Comparison of ENCODE assay signal across 8 cellular contexts in genomic region chr3:14203521-14204079, GRCh38. TPM values are rescaled to one million over a fixed set of nuclear protein-coding genes. Genes with fewer than 3 reads are reported as not detected.
DNase-seq lines count a peak whose midpoint lies in the region; ATAC-seq and TF ChIP-seq lines count a peak whose summit lies in the region.

No MANE protein-coding gene starts in this region.

- intact Hi-C loops in activated naive CD4-positive, alpha-beta T cell treated with anti-CD3 and anti-CD28 coated beads for 36 hours (cut with micrococcal nuclease): loop anchor here (1.0 to 5.0 kb wide), 5 partner anchors 57 to 345 kb away; partner anchors contain the start of gene SLC6A6

- CTCF ChIA-PET in activated naive CD4-positive, alpha-beta T cell treated with anti-CD3 and anti-CD28 coated beads for 36 hours (lab: Charles Lee): interaction anchor here (0.6 to 4.9 kb wide), 44 partner anchors 9 to 420 kb away, joined by 3 to 27 read pairs (median 3); partner anchors contain the start of genes LSM3 and XPC

- H3K27me3 ChIP-seq in Peyer's patch: no peaks in the 10 kb centered on the region
- H3K27me3 ChIP-seq in parathyroid adenoma (ENCODE audit: control insufficient read depth, insufficient read depth, low read length): no peaks in the 10 kb centered on the region

- H3K9me3 Mint-ChIP-seq in activated naive CD4-positive, alpha-beta T cell treated with anti-CD3 and anti-CD28 coated beads for 36 hours: no peaks in the 10 kb centered on the region

- H3K4me2 ChIP-seq in parathyroid adenoma (ENCODE audit: low read length): no peak overlapping the region

- H3K9me3 ChIP-seq in Peyer's patch: no peaks in the 10 kb centered on the region
- H3K9me3 ChIP-seq in parathyroid adenoma (ENCODE audit: control insufficient read depth, low read length): no peaks in the 10 kb centered on the region

- no peak overlapping the region for H3K9ac ChIP-seq in parathyroid adenoma

- DNase-seq in NCI-H2081 (lab: John Stamatoyannopoulos, UW) (peak; percentile 31 to 40), NCI-H2081 treated with DMSO at 0.1 percent for 48 hours (lab: John Stamatoyannopoulos, UW) (no peak), HuH-7.5 (ENCODE audit: low spot score) (peak; percentile 68), Peyer's patch (peak in 1 of 3 donors; percentile 82), glomerular visceral epithelial cell (ENCODE audit: extremely low spot score) (peak; percentile 79)
- DNase-seq in activated naive CD4-positive, alpha-beta T cell treated with anti-CD3 and anti-CD28 coated beads for 36 hours: peak; percentile 64

- peaks cover 2% of the 10 kb centered on the region for H3K36me3 Mint-ChIP-seq in activated naive CD4-positive, alpha-beta T cell treated with anti-CD3 and anti-CD28 coated beads for 36 hours (ENCODE audit: low read depth)

- no peaks in the 10 kb centered on the region for H3K79me2 ChIP-seq in parathyroid adenoma

- peak; percentile 64 to 96 (median 88) for TF ChIP-seq CTCF in Peyer's patch (IDR thresholded peaks at IDR 0.05)
- TF ChIP-seq CTCF in parathyroid adenoma (IDR thresholded peaks at IDR 0.05): peak; percentile 84

- H3K4me1 ChIP-seq in Peyer's patch (peaks cover 0 to 49% (median 5%) of the 10 kb centered on the region in 4 donors), parathyroid adenoma (peaks cover 6% of the 10 kb centered on the region)

- H3K27ac Mint-ChIP-seq in activated naive CD4-positive, alpha-beta T cell treated with anti-CD3 and anti-CD28 coated beads for 36 hours: no peak overlapping the region

- no peak overlapping the region for H2AFZ ChIP-seq in parathyroid adenoma

- ATAC-seq in HG02759 (IDR thresholded peaks at IDR 0.05; ENCODE audit: unreplicated experiment): no peak

- no peak for TF ChIP-seq POLR2A in Peyer's patch (IDR thresholded peaks at IDR 0.05)

- no peaks in the 10 kb centered on the region for H3K27me3 Mint-ChIP-seq in activated naive CD4-positive, alpha-beta T cell treated with anti-CD3 and anti-CD28 coated beads for 36 hours (ENCODE audit: low read depth)

- H3K36me3 ChIP-seq in Peyer's patch (peaks cover 0 to 10% (median 0%) of the 10 kb centered on the region in 3 donors), parathyroid adenoma (ENCODE audit: control insufficient read depth, insufficient read depth, low read length) (no peaks in the 10 kb centered on the region)

- peaks cover 2% of the 10 kb centered on the region for H3K4me1 Mint-ChIP-seq in activated naive CD4-positive, alpha-beta T cell treated with anti-CD3 and anti-CD28 coated beads for 36 hours (ENCODE audit: low read depth)

- no peak overlapping the region for H3K4me3 Mint-ChIP-seq in activated naive CD4-positive, alpha-beta T cell treated with anti-CD3 and anti-CD28 coated beads for 36 hours

- peak overlapping the region in 2 of 4 donors; percentile 67 to 89 for H3K27ac ChIP-seq in Peyer's patch
- H3K27ac ChIP-seq in parathyroid adenoma: no peak overlapping the region

- no peak overlapping the region for H3K4me3 ChIP-seq in Peyer's patch
- H3K4me3 ChIP-seq in parathyroid adenoma (ENCODE audit: low read depth, low read length): no peak overlapping the region

RNA-seq across cellular contexts. Expression of gene LSM3, which starts 25.0 kb away (rescaled TPM):
- total RNA-seq in Peyer's patch: 10 to 100 TPM in 1 of 4 donors, 1 to 10 TPM in 3; 4.6 to 10.7 (median 7.0) TPM
- 10 to 100 TPM; 26.1 to 26.2 TPM for total RNA-seq in activated naive CD4-positive, alpha-beta T cell treated with anti-CD3 and anti-CD28 coated beads for 36 hours

RNA-seq across cellular contexts. Expression of gene XPC, which starts 25.2 kb away (rescaled TPM):
- total RNA-seq in Peyer's patch: 10 to 100 TPM; 46.1 to 88.3 (median 78.6) TPM
- total RNA-seq in activated naive CD4-positive, alpha-beta T cell treated with anti-CD3 and anti-CD28 coated beads for 36 hours: 10 to 100 TPM; 39.0 to 39.8 TPM
